Comparison of ENCODE assay signal across 9 cellular contexts in the genomic region with DNA sequence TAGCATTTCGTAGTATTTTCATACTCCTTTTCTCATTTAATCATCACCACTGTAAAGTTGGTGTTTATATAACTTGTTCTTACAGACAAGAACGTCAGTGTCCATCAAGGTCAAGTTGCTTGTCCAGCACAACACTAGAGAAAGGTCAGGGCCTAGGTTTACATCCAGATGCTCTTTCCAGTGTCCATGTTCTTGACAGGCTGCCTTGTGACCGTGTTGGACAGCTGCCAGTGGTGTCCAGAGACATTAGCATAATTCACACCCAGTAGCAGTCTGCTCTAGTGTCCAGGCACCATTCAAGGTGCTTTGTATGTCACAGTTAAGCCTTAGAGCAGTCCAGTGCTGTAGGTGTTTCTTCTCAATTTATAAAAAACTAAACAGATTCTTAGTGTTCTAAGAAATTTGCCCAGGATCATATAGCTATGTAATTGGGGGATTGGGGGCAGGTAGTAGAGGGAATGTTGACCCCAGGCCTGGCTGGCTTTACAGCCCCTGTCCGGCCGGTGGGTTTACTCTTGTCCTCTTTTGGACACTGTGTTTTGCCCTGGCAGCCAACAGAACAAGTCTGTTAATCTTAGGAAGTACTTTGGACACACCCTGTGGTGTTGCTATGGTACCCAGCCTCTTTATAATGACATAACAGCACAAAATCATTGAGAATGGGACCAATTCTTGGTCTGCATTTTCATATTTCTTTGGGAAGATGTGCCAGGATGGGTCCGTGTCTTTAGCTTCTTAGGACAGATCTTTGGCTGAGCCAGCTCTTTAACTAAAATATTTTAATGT. TPM values are rescaled to one million over a fixed set of nuclear protein-coding genes. Genes with fewer than 3 reads are reported as not detected.
A peak's percentile ranks its signal among the peaks of the same experiment; 100 is the strongest.
DNase-seq lines count a peak whose midpoint lies in the region; ATAC-seq lines count a peak whose summit lies in the region.
"Had no signal": no experiment of that assay in that cellular context is flagged by ENCODE, and none has a peak within 500 bp of the region (broad histone marks: within the 10 kb centered on the region; RNA-seq: fewer than 3 reads in every experiment).

No MANE protein-coding gene starts in this region.

- no peak for ATAC-seq in left lobe of liver
- no peak for ATAC-seq in HG02610 (IDR thresholded peaks at IDR 0.05; ENCODE audit: unreplicated experiment)

- peak; percentile 23 for DNase-seq in NCI-H748 (lab: John Stamatoyannopoulos, UW; ENCODE audit: unreplicated experiment)
- DNase-seq in NCI-H748 treated with DMSO at 0.1 percent for 48 hours (lab: John Stamatoyannopoulos, UW): no peak
- DNase-seq in cerebellar cortex (ENCODE audit: low spot score): peak; percentile 20
- DNase-seq in left lobe of liver (ENCODE audit: low spot score): peak; percentile 44
- peak in 28 of 49 donors; percentile 5 to 80 (median 24) for DNase-seq in substantia nigra (lab: John Stamatoyannopoulos, UW)
- DNase-seq in NCI-H2196 treated with DMSO at 0.1 percent for 48 hours (lab: John Stamatoyannopoulos, UW; ENCODE audit: unreplicated experiment): no peak
- no peak for DNase-seq in activated gamma-delta T cell treated with Interleukin-2 at 50 U/mL for 16 hours
- DNase-seq: effector CD4-positive, alpha-beta T cell had no signal

- no peak overlapping the region for H3K27ac ChIP-seq in substantia nigra (ENCODE audit: low read depth, low read length, poor library complexity, severe bottlenecking)

RNA-seq across cellular contexts. Expression of gene STK35, which starts 8.0 kb away (rescaled TPM):
- total RNA-seq in left lobe of liver: 10.1 TPM

Comparison
In these comparisons a context has a peak if more than half of its experiments do, and no peak if none do; other contexts are left out.
1. DNase-seq: peak in NCI-H748 (single experiment), cerebellar cortex (single experiment), left lobe of liver (single experiment) and substantia nigra (28 of 49); none in NCI-H748 treated with DMSO at 0.1 percent for 48 hours (single experiment), NCI-H2196 treated with DMSO at 0.1 percent for 48 hours (single experiment) and activated gamma-delta T cell treated with Interleukin-2 at 50 U/mL for 16 hours (single experiment).